Comparison of ENCODE assay signal across 8 cellular contexts in the genomic region with DNA sequence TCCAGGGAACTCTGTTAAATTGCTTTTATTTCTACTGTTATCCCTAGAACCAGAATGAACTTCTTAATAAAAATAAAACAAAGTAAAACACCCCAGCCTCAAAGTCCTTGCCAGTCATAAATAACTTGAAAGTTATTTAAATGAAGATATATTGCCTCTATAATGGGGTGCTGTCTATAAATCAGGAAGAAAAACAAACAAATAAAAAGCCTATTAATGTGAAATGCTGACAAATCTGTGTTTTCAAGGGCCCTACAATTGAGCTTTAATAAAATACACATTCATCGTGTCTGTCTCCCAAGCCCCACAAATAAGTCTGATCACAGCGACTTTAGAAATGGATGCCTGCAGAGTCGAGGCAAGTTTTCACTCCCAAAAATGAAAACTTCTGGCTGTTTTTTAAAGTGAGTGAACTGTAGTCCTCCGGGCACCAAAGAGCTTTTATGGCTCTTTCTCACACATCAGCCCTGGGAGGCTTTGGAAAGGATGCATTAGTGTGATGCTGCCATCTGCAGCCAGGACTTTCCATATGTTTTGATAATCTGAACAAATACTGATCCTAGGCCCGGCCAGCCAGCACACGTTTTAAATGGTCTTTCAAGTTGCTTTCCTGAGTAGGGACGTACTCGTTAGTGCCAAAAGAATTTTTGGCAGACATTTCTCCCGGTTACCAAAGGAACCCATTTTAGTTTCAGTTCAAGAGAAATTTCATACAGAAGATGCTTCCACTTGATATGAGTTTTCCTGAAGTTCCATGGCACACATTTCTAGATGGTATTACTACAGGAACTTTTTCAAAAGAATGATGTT. TPM values are rescaled to one million over a fixed set of nuclear protein-coding genes. Genes with fewer than 3 reads are reported as not detected.
DNase-seq lines count a peak whose midpoint lies in the region; ATAC-seq and TF ChIP-seq lines count a peak whose summit lies in the region.

No MANE protein-coding gene starts in this region.

- H3K27me3 Mint-ChIP-seq in activated naive CD4-positive, alpha-beta T cell treated with anti-CD3 and anti-CD28 coated beads for 36 hours (ENCODE audit: low read depth) = peaks cover 15% of the 10 kb centered on the region
- H3K27me3 Mint-ChIP-seq in activated naive CD4-positive, alpha-beta T cell treated with anti-CD3 and anti-CD28 coated beads, Interleukin-2, amount 10 ng/mL, durations not matched to agents 7 days and 5 days = peaks cover 21% of the 10 kb centered on the region

- peaks cover 0 to 6% (median 0%) of the 10 kb centered on the region in 7 donors for H3K27me3 ChIP-seq in spleen (replicated peaks in 1 of 7)

- ATAC-seq in GM18870 (IDR thresholded peaks at IDR 0.05; ENCODE audit: unreplicated experiment) = no peak
- ATAC-seq in GM19351 (IDR thresholded peaks at IDR 0.05; ENCODE audit: unreplicated experiment) = no peak

- H3K9me3 ChIP-seq in spleen = peaks cover 0 to 17% (median 8%) of the 10 kb centered on the region in 8 donors

- intact Hi-C loops in activated naive CD4-positive, alpha-beta T cell treated with anti-CD3 and anti-CD28 coated beads for 36 hours (cut with micrococcal nuclease) = loop anchor here (1.0 kb wide), 1 partner anchor 157 kb away; no protein-coding TSS in a partner anchor
- intact Hi-C loops in spleen (cut with DNase I; ENCODE audit: low total_unique reads) = no loop called here

- H3K4me1 ChIP-seq in spleen = no peaks in the 10 kb centered on the region

- H3K4me3 ChIP-seq in epithelial cell of esophagus (ENCODE audit: low read length) = no peak overlapping the region
- H3K4me3 ChIP-seq in spleen = no peak overlapping the region

- H3K4me3 Mint-ChIP-seq in activated naive CD4-positive, alpha-beta T cell treated with anti-CD3 and anti-CD28 coated beads for 36 hours = no peak overlapping the region
- H3K4me3 Mint-ChIP-seq in activated naive CD4-positive, alpha-beta T cell treated with anti-CD3 and anti-CD28 coated beads, Interleukin-2, amount 10 ng/mL, durations not matched to agents 7 days and 5 days = no peak overlapping the region

- peak; percentile 38 for DNase-seq in activated naive CD4-positive, alpha-beta T cell treated with anti-CD3 and anti-CD28 coated beads for 36 hours
- no peak for DNase-seq in activated naive CD4-positive, alpha-beta T cell treated with anti-CD3 and anti-CD28 coated beads, Interleukin-2, amount 10 ng/mL, durations not matched to agents 7 days and 5 days
- DNase-seq in NCI-H524 (lab: John Stamatoyannopoulos, UW) (peak; percentile 68 to 74), epithelial cell of esophagus (ENCODE audit: low read depth) (peak; percentile 70), retina (peak; percentile 60), spleen (no peak)

- TF ChIP-seq CTCF in epithelial cell of esophagus (IDR thresholded peaks at IDR 0.05; ENCODE audit: insufficient read depth, low read depth, low read length, missing control alignments) = peak; percentile 47
- TF ChIP-seq CTCF in spleen (IDR thresholded peaks at IDR 0.05 in 8 of 11, conservative IDR thresholded peaks at IDR 0.05 in 3 of 11) = no peak

- CTCF ChIA-PET in activated naive CD4-positive, alpha-beta T cell treated with anti-CD3 and anti-CD28 coated beads for 36 hours (lab: Charles Lee) = interaction anchor here (0.6 to 1.4 kb wide), 4 partner anchors 9 to 159 kb away, joined by 3 to 6 read pairs (median 4); no protein-coding TSS in a partner anchor
- CTCF ChIA-PET in activated naive CD4-positive, alpha-beta T cell treated with anti-CD3 and anti-CD28 coated beads, Interleukin-2, amount 10 ng/mL, durations not matched to agents 7 days and 5 days (lab: Charles Lee) = interaction anchor here (1.0 to 1.1 kb wide), 2 partner anchors 157 to 164 kb away, joined by 3 read pairs; no protein-coding TSS in a partner anchor

- H3K4me1 Mint-ChIP-seq in activated naive CD4-positive, alpha-beta T cell treated with anti-CD3 and anti-CD28 coated beads for 36 hours (ENCODE audit: low read depth) = peaks cover 2% of the 10 kb centered on the region
- H3K4me1 Mint-ChIP-seq in activated naive CD4-positive, alpha-beta T cell treated with anti-CD3 and anti-CD28 coated beads, Interleukin-2, amount 10 ng/mL, durations not matched to agents 7 days and 5 days = no peaks in the 10 kb centered on the region

- H3K36me3 Mint-ChIP-seq in activated naive CD4-positive, alpha-beta T cell treated with anti-CD3 and anti-CD28 coated beads for 36 hours (ENCODE audit: low read depth) = no peaks in the 10 kb centered on the region
- H3K36me3 Mint-ChIP-seq in activated naive CD4-positive, alpha-beta T cell treated with anti-CD3 and anti-CD28 coated beads, Interleukin-2, amount 10 ng/mL, durations not matched to agents 7 days and 5 days = no peaks in the 10 kb centered on the region

- H3K9me3 Mint-ChIP-seq in activated naive CD4-positive, alpha-beta T cell treated with anti-CD3 and anti-CD28 coated beads for 36 hours = peaks cover 5% of the 10 kb centered on the region
- peaks cover 2% of the 10 kb centered on the region for H3K9me3 Mint-ChIP-seq in activated naive CD4-positive, alpha-beta T cell treated with anti-CD3 and anti-CD28 coated beads, Interleukin-2, amount 10 ng/mL, durations not matched to agents 7 days and 5 days

- H3K36me3 ChIP-seq in spleen = no peaks in the 10 kb centered on the region

- H3K27ac Mint-ChIP-seq in activated naive CD4-positive, alpha-beta T cell treated with anti-CD3 and anti-CD28 coated beads for 36 hours = no peak overlapping the region
- H3K27ac Mint-ChIP-seq in activated naive CD4-positive, alpha-beta T cell treated with anti-CD3 and anti-CD28 coated beads, Interleukin-2, amount 10 ng/mL, durations not matched to agents 7 days and 5 days = no peak overlapping the region

- 42 to 60% (median 48%) methylated on average over 9 of the region's 9 CpGs for WGBS in spleen, 5 donors

- H3K27ac ChIP-seq in spleen = no peak overlapping the region

- TF ChIP-seq POLR2A in spleen (IDR thresholded peaks at IDR 0.05) = no peak

RNA-seq across cellular contexts. Expression of a gene that starts 16.3 kb away (rescaled TPM):
- not detected for total RNA-seq in activated naive CD4-positive, alpha-beta T cell treated with anti-CD3 and anti-CD28 coated beads for 36 hours
- total RNA-seq in spleen = not detected
- polyA plus RNA-seq in spleen = under 1 TPM; 0.16 to 0.43 (median 0.23) TPM

Comparison
In these comparisons a context has a peak if more than half of its experiments do, and no peak if none do; other contexts are left out.
1. DNase-seq: peak in activated naive CD4-positive, alpha-beta T cell treated with anti-CD3 and anti-CD28 coated beads for 36 hours (single experiment), NCI-H524 (2 of 2), epithelial cell of esophagus (single experiment) and retina (single experiment); none in activated naive CD4-positive, alpha-beta T cell treated with anti-CD3 and anti-CD28 coated beads, Interleukin-2, amount 10 ng/mL, durations not matched to agents 7 days and 5 days (single experiment) and spleen (single experiment).